Comparison of ENCODE assay signal across 8 cellular contexts in genomic region chr15:90529008-90529368, GRCh38. TPM values are rescaled to one million over a fixed set of nuclear protein-coding genes. Genes with fewer than 3 reads are reported as not detected.
DNase-seq lines count a peak whose midpoint lies in the region; ATAC-seq and TF ChIP-seq lines count a peak whose summit lies in the region.

No MANE protein-coding gene starts in this region.

- 78% methylated on average over 13 of the region's 16 CpGs for WGBS in suprapubic skin

- DNase-seq in activated CD4-positive, alpha-beta T cell treated with anti-CD3 and anti-CD28 coated beads, Interleukin-2, amount 10 ng/mL, durations not matched to agents 7 days and 5 days: no peak
- no peak for DNase-seq in activated CD4-positive, alpha-beta T cell treated with anti-CD3 and anti-CD28 coated beads for 1 hour
- DNase-seq in activated naive CD8-positive, alpha-beta T cell treated with anti-CD3 and anti-CD28 coated beads, Interleukin-2, amount 10 ng/mL, durations not matched to agents 7 days and 5 days: no peak
- DNase-seq in kidney epithelial cell (ENCODE audit: low read depth) (no peak), suprapubic skin (ENCODE audit: low spot score in 2 of 2) (no peak), mesenteric fat pad (ENCODE audit: low spot score) (no peak), epidermal melanocyte (ENCODE audit: insufficient read length, low spot score) (no peak)

- no peaks in the 10 kb centered on the region for H3K9me3 Mint-ChIP-seq in activated CD4-positive, alpha-beta T cell treated with anti-CD3 and anti-CD28 coated beads, Interleukin-2, amount 10 ng/mL, durations not matched to agents 7 days and 5 days
- H3K9me3 Mint-ChIP-seq in activated naive CD8-positive, alpha-beta T cell treated with anti-CD3 and anti-CD28 coated beads, Interleukin-2, amount 10 ng/mL, durations not matched to agents 7 days and 5 days: no peaks in the 10 kb centered on the region

- peak overlapping the region; percentile 71 for H3K4me3 ChIP-seq in kidney epithelial cell (ENCODE audit: low read depth, low read length)
- peak overlapping the region; percentile 75 for H3K4me3 ChIP-seq in suprapubic skin

- H3K4me3 Mint-ChIP-seq in activated CD4-positive, alpha-beta T cell treated with anti-CD3 and anti-CD28 coated beads, Interleukin-2, amount 10 ng/mL, durations not matched to agents 7 days and 5 days: peak overlapping the region; percentile 79
- peak overlapping the region; percentile 87 for H3K4me3 Mint-ChIP-seq in activated naive CD8-positive, alpha-beta T cell treated with anti-CD3 and anti-CD28 coated beads, Interleukin-2, amount 10 ng/mL, durations not matched to agents 7 days and 5 days

- no peak for ATAC-seq in activated naive CD8-positive, alpha-beta T cell treated with anti-CD3 and anti-CD28 coated beads, Interleukin-2, amount 10 ng/mL, durations not matched to agents 7 days and 5 days (ENCODE audit: low read depth)
- no peak for ATAC-seq in HG03135 (IDR thresholded peaks at IDR 0.05; ENCODE audit: unreplicated experiment)

- H3K27me3 Mint-ChIP-seq in activated CD4-positive, alpha-beta T cell treated with anti-CD3 and anti-CD28 coated beads, Interleukin-2, amount 10 ng/mL, durations not matched to agents 7 days and 5 days: no peaks in the 10 kb centered on the region
- H3K27me3 Mint-ChIP-seq in activated naive CD8-positive, alpha-beta T cell treated with anti-CD3 and anti-CD28 coated beads, Interleukin-2, amount 10 ng/mL, durations not matched to agents 7 days and 5 days: no peaks in the 10 kb centered on the region

- TF ChIP-seq POLR2A in suprapubic skin (IDR thresholded peaks at IDR 0.05): no peak

- H3K27me3 ChIP-seq in kidney epithelial cell (ENCODE audit: control insufficient read depth, insufficient read depth, low read length) (no peaks in the 10 kb centered on the region), suprapubic skin (no peaks in the 10 kb centered on the region)

- peak overlapping the region; percentile 90 for H3K27ac Mint-ChIP-seq in activated CD4-positive, alpha-beta T cell treated with anti-CD3 and anti-CD28 coated beads, Interleukin-2, amount 10 ng/mL, durations not matched to agents 7 days and 5 days
- peak overlapping the region; percentile 88 for H3K27ac Mint-ChIP-seq in activated naive CD8-positive, alpha-beta T cell treated with anti-CD3 and anti-CD28 coated beads, Interleukin-2, amount 10 ng/mL, durations not matched to agents 7 days and 5 days

- peaks cover 30% of the 10 kb centered on the region for H3K4me1 ChIP-seq in suprapubic skin

- POLR2A ChIA-PET in activated CD4-positive, alpha-beta T cell treated with anti-CD3 and anti-CD28 coated beads, Interleukin-2, amount 10 ng/mL, durations not matched to agents 7 days and 5 days (lab: Charles Lee): interaction anchor here (0.6 kb wide), 1 partner anchor 33 kb away, joined by 6 read pairs; no protein-coding TSS in a partner anchor
- POLR2A ChIA-PET in activated naive CD8-positive, alpha-beta T cell treated with anti-CD3 and anti-CD28 coated beads, Interleukin-2, amount 10 ng/mL, durations not matched to agents 7 days and 5 days (lab: Charles Lee): interaction anchor here (0.5 to 3.3 kb wide), 5 partner anchors 10 to 189 kb away, joined by 3 to 33 read pairs (median 3); no protein-coding TSS in a partner anchor

- H3K36me3 ChIP-seq in kidney epithelial cell (ENCODE audit: control insufficient read depth, insufficient read depth, low read length) (no peaks in the 10 kb centered on the region), suprapubic skin (no peaks in the 10 kb centered on the region)

- peak overlapping the region; percentile 98 for H3K27ac ChIP-seq in suprapubic skin

- TF ChIP-seq EP300 in suprapubic skin (IDR thresholded peaks at IDR 0.05): no peak

- H3K36me3 Mint-ChIP-seq in activated CD4-positive, alpha-beta T cell treated with anti-CD3 and anti-CD28 coated beads, Interleukin-2, amount 10 ng/mL, durations not matched to agents 7 days and 5 days (ENCODE audit: low read depth): peaks cover 23% of the 10 kb centered on the region
- peaks cover 16% of the 10 kb centered on the region for H3K36me3 Mint-ChIP-seq in activated naive CD8-positive, alpha-beta T cell treated with anti-CD3 and anti-CD28 coated beads, Interleukin-2, amount 10 ng/mL, durations not matched to agents 7 days and 5 days

- no peaks in the 10 kb centered on the region for H3K9me3 ChIP-seq in suprapubic skin

- CTCF ChIA-PET in activated CD4-positive, alpha-beta T cell treated with anti-CD3 and anti-CD28 coated beads, Interleukin-2, amount 10 ng/mL, durations not matched to agents 7 days and 5 days (lab: Charles Lee): interaction anchor here (0.8 to 1.2 kb wide), 2 partner anchors 8 to 68 kb away, joined by 3 read pairs; no protein-coding TSS in a partner anchor

- TF ChIP-seq CTCF in kidney epithelial cell (IDR thresholded peaks at IDR 0.05; ENCODE audit: insufficient read depth, low read length, poor library complexity, severe bottlenecking) (no peak), suprapubic skin (IDR thresholded peaks at IDR 0.05) (no peak)

- peaks cover 49% of the 10 kb centered on the region for H3K4me1 Mint-ChIP-seq in activated CD4-positive, alpha-beta T cell treated with anti-CD3 and anti-CD28 coated beads, Interleukin-2, amount 10 ng/mL, durations not matched to agents 7 days and 5 days
- peaks cover 30% of the 10 kb centered on the region for H3K4me1 Mint-ChIP-seq in activated naive CD8-positive, alpha-beta T cell treated with anti-CD3 and anti-CD28 coated beads, Interleukin-2, amount 10 ng/mL, durations not matched to agents 7 days and 5 days

RNA-seq across cellular contexts. Expression of gene CRTC3, which starts 0.7 kb away (rescaled TPM):
- 10 to 100 TPM; 85.1 to 90.7 TPM for total RNA-seq in activated CD4-positive, alpha-beta T cell treated with anti-CD3 and anti-CD28 coated beads, Interleukin-2, amount 10 ng/mL, durations not matched to agents 7 days and 5 days
- total RNA-seq in activated naive CD8-positive, alpha-beta T cell treated with anti-CD3 and anti-CD28 coated beads, Interleukin-2, amount 10 ng/mL, durations not matched to agents 7 days and 5 days: 10 to 100 TPM; 70.5 to 74.1 TPM
- total RNA-seq in kidney epithelial cell (14.1 and 18.8 TPM in 2 replicates), suprapubic skin (10 to 100 TPM; 23.6 to 50.4 (median 33.4) TPM), mesenteric fat pad (45.7 TPM)
